Comparison of ENCODE assay signal across 25 cellular contexts in the genomic region with DNA sequence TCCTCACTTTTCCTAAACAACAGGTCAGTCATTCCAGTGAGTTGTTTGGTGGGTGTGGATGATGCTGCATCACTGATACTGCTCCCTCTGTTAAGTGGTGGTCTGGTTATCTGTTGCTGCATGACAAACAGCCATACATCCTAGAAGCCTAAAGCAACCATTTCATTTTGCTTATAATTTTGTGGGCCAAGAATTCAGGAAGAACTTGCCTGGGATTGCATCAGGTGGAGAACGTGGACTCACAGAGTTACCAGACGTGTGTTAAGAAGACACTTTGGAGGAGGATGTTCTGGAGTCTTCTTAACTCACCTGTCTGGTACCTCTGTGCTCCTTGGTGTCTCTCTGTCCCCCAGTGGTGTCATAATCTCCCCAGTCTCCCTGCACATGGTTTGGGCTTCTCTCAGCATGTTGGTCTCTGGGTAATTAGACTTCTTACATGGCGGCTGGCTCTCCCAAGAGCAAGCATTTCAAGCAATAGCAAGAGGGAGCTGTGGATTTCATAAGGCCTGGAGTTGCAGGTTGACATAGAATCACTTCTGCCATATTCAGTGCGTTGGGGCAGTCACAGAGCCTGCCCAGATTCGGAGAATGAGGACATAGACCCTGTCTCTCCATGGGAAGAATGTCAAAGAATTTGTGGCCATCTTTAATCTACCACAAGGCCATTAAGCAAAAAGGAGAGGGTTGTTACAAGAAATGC. TPM values are rescaled to one million over a fixed set of nuclear protein-coding genes. Genes with fewer than 3 reads are reported as not detected.
DNase-seq lines count a peak whose midpoint lies in the region; ATAC-seq and TF ChIP-seq lines count a peak whose summit lies in the region.
"Had no signal": no experiment of that assay in that cellular context is flagged by ENCODE, and none has a peak within 500 bp of the region (broad histone marks: within the 10 kb centered on the region; RNA-seq: fewer than 3 reads in every experiment).

No MANE protein-coding gene starts in this region.

- H3K4me3 ChIP-seq in subcutaneous abdominal adipose tissue (ENCODE audit: low read depth in 1 of 5, low read length in 5 of 5): no peak overlapping the region
- H3K4me3 ChIP-seq: MG63, skin epidermis, uterus had no signal

- no peak for TF ChIP-seq POLR2A in erythroblast (IDR thresholded peaks at IDR 0.05; ENCODE audit: low read length)

- DNase-seq in activated T-cell treated with anti-CD3 and anti-CD28 coated beads, Interleukin-2, amount 50 U/mL, for 24 hours: no peak
- DNase-seq in activated T-cell treated with anti-CD3 and anti-CD28 coated beads, Interleukin-2, amount 50 U/mL, for 1 hour: no peak
- DNase-seq in T-cell (no peak), erythroblast (lab: John Stamatoyannopoulos, UW) (peak; percentile 43 to 65), NCI-H2227 (lab: John Stamatoyannopoulos, UW; ENCODE audit: unreplicated experiment) (no peak)
- DNase-seq: activated CD4-positive, alpha-beta T cell treated with anti-CD3 and anti-CD28 coated beads, Interleukin-2, amount 10 ng/mL, durations not matched to agents 7 days and 5 days; activated gamma-delta T cell; AML-193; caudate nucleus; left cardiac atrium; MG63; NCI-H1436 treated with DMSO at 0.1 percent for 48 hours; NCI-H2171 treated with DMSO at 0.1 percent for 48 hours; Right ventricle myocardium superior; stimulated activated CD4-positive, alpha-beta T cell treated with anti-CD3 and anti-CD28 coated beads, Interleukin-2, amount 100 ng/mL, for 48 hours; uterus had no signal

- H3K36me3 ChIP-seq in subcutaneous abdominal adipose tissue (ENCODE audit: control insufficient read depth in 5 of 5, insufficient read depth in 5 of 5, low read length in 5 of 5): no peaks in the 10 kb centered on the region
- H3K36me3 ChIP-seq: MG63, uterus had no signal

- H3K9ac ChIP-seq in subcutaneous abdominal adipose tissue (ENCODE audit: low read length in 5 of 5): no peak overlapping the region

- CTCF ChIA-PET in T-cell (lab: Charles Lee): no interaction called here

- H3K4me1 ChIP-seq in subcutaneous abdominal adipose tissue (ENCODE audit: control insufficient read depth in 5 of 5, insufficient read depth in 5 of 5, low read length in 5 of 5): peaks cover 0 to 50% (median 33%) of the 10 kb centered on the region in 5 donors

- no peaks in the 10 kb centered on the region for H3K27me3 Mint-ChIP-seq in activated T-cell treated with anti-CD3 and anti-CD28 coated beads, Interleukin-2, amount 50 U/mL, for 24 hours
- H3K27me3 Mint-ChIP-seq in T-cell: no peaks in the 10 kb centered on the region
- H3K27me3 Mint-ChIP-seq: activated CD4-positive, alpha-beta T cell treated with anti-CD3 and anti-CD28 coated beads, Interleukin-2, amount 10 ng/mL, durations not matched to agents 7 days and 5 days; progenitor cell of endocrine pancreas had no signal

- no peaks in the 10 kb centered on the region for H3K9me3 Mint-ChIP-seq in activated T-cell treated with anti-CD3 and anti-CD28 coated beads, Interleukin-2, amount 50 U/mL, for 24 hours
- no peaks in the 10 kb centered on the region for H3K9me3 Mint-ChIP-seq in T-cell
- H3K9me3 Mint-ChIP-seq: activated CD4-positive, alpha-beta T cell treated with anti-CD3 and anti-CD28 coated beads, Interleukin-2, amount 10 ng/mL, durations not matched to agents 7 days and 5 days; mesothelial cell of epicardium had no signal

- H3K36me3 Mint-ChIP-seq in activated T-cell treated with anti-CD3 and anti-CD28 coated beads, Interleukin-2, amount 50 U/mL, for 24 hours (ENCODE audit: low read depth): peaks cover 20% of the 10 kb centered on the region
- peaks cover 15% of the 10 kb centered on the region for H3K36me3 Mint-ChIP-seq in T-cell
- H3K36me3 Mint-ChIP-seq: mesothelial cell of epicardium had no signal

- H3K4me1 Mint-ChIP-seq in activated T-cell treated with anti-CD3 and anti-CD28 coated beads, Interleukin-2, amount 50 U/mL, for 24 hours (ENCODE audit: low read depth): peaks cover 92% of the 10 kb centered on the region
- peaks cover 95 to 99% (median 96%) of the 10 kb centered on the region in 3 donors for H3K4me1 Mint-ChIP-seq in T-cell

- H3K27ac ChIP-seq in subcutaneous abdominal adipose tissue (ENCODE audit: low read depth, low read length): peak overlapping the region; percentile 11
- H3K27ac ChIP-seq: 22Rv1, HL-60 had no signal

- no peak overlapping the region for H3K4me3 Mint-ChIP-seq in activated T-cell treated with anti-CD3 and anti-CD28 coated beads, Interleukin-2, amount 50 U/mL, for 24 hours
- H3K4me3 Mint-ChIP-seq in T-cell: peak overlapping the region in 2 of 3 donors; percentile 14 to 42
- H3K4me3 Mint-ChIP-seq: activated CD4-positive, alpha-beta T cell treated with anti-CD3 and anti-CD28 coated beads, Interleukin-2, amount 10 ng/mL, durations not matched to agents 7 days and 5 days; mesothelial cell of epicardium had no signal

- POLR2A ChIA-PET in T-cell (lab: Charles Lee): interaction anchor here in 1 of 2 donors (0.9 kb wide), 1 partner anchor 16 kb away, joined by 3 read pairs; no protein-coding TSS in a partner anchor

- H3K9me3 ChIP-seq in subcutaneous abdominal adipose tissue (ENCODE audit: control insufficient read depth in 5 of 5, low read length in 5 of 5): no peaks in the 10 kb centered on the region
- H3K9me3 ChIP-seq: MG63, uterus had no signal

- H3K27ac Mint-ChIP-seq in activated T-cell treated with anti-CD3 and anti-CD28 coated beads, Interleukin-2, amount 50 U/mL, for 24 hours: peak overlapping the region; percentile 7
- H3K27ac Mint-ChIP-seq in T-cell: peak overlapping the region in 1 of 2 donors; percentile 3
- H3K27ac Mint-ChIP-seq: activated CD4-positive, alpha-beta T cell treated with anti-CD3 and anti-CD28 coated beads, Interleukin-2, amount 10 ng/mL, durations not matched to agents 7 days and 5 days; mesothelial cell of epicardium; progenitor cell of endocrine pancreas had no signal

- ATAC-seq in T-cell (replicated peaks in 1 of 4) (no peak), GM21390 (IDR thresholded peaks at IDR 0.05; ENCODE audit: unreplicated experiment) (no peak), GM19351 (IDR thresholded peaks at IDR 0.05; ENCODE audit: unreplicated experiment) (no peak)
- ATAC-seq: esophagus mucosa, left cardiac atrium had no signal

- H3K27me3 ChIP-seq in subcutaneous abdominal adipose tissue (ENCODE audit: control insufficient read depth in 5 of 5, insufficient read depth in 4 of 5, low read length in 5 of 5): no peaks in the 10 kb centered on the region
- H3K27me3 ChIP-seq: MG63, uterus had no signal

RNA-seq across cellular contexts. Expression of a gene that starts 20.1 kb away (rescaled TPM):
- 100 to 1,000 TPM; 123 to 265 (median 130) TPM for total RNA-seq in T-cell

Comparison
In these comparisons a context has a peak if more than half of its experiments do, and no peak if none do; other contexts are left out.
1. DNase-seq: peak in erythroblast (2 of 2); none in activated T-cell treated with anti-CD3 and anti-CD28 coated beads, Interleukin-2, amount 50 U/mL, for 24 hours (single experiment), activated T-cell treated with anti-CD3 and anti-CD28 coated beads, Interleukin-2, amount 50 U/mL, for 1 hour (single experiment), T-cell (0 of 34) and NCI-H2227 (single experiment).